ENCODE assay signal across 1 cellular context in the genomic region with DNA sequence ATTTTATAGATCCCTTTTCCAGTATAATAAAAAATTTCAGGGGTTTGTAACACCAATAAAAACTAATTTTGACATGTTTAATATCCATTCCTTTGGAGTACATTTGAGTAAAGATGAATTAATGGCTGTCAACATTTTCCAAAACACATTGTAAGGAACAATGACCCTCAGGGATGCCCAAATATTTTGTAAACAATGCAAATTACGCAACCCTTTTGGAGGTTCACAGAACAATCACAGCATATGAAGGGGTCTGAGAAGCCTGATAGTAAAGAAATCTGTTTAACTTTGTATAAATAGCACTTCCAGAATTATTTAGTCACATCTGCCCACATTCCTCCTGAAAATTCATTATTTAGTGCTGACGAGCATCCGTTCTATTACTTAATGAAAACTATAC.
TF ChIP-seq lines count a peak whose summit lies in the region.

No MANE protein-coding gene starts in this region.

TF ChIP-seq in GM23338, 12 proteins besides CTCF, POLR2A, EP300 and RAD21:
- TF ChIP-seq, protein P1, sequence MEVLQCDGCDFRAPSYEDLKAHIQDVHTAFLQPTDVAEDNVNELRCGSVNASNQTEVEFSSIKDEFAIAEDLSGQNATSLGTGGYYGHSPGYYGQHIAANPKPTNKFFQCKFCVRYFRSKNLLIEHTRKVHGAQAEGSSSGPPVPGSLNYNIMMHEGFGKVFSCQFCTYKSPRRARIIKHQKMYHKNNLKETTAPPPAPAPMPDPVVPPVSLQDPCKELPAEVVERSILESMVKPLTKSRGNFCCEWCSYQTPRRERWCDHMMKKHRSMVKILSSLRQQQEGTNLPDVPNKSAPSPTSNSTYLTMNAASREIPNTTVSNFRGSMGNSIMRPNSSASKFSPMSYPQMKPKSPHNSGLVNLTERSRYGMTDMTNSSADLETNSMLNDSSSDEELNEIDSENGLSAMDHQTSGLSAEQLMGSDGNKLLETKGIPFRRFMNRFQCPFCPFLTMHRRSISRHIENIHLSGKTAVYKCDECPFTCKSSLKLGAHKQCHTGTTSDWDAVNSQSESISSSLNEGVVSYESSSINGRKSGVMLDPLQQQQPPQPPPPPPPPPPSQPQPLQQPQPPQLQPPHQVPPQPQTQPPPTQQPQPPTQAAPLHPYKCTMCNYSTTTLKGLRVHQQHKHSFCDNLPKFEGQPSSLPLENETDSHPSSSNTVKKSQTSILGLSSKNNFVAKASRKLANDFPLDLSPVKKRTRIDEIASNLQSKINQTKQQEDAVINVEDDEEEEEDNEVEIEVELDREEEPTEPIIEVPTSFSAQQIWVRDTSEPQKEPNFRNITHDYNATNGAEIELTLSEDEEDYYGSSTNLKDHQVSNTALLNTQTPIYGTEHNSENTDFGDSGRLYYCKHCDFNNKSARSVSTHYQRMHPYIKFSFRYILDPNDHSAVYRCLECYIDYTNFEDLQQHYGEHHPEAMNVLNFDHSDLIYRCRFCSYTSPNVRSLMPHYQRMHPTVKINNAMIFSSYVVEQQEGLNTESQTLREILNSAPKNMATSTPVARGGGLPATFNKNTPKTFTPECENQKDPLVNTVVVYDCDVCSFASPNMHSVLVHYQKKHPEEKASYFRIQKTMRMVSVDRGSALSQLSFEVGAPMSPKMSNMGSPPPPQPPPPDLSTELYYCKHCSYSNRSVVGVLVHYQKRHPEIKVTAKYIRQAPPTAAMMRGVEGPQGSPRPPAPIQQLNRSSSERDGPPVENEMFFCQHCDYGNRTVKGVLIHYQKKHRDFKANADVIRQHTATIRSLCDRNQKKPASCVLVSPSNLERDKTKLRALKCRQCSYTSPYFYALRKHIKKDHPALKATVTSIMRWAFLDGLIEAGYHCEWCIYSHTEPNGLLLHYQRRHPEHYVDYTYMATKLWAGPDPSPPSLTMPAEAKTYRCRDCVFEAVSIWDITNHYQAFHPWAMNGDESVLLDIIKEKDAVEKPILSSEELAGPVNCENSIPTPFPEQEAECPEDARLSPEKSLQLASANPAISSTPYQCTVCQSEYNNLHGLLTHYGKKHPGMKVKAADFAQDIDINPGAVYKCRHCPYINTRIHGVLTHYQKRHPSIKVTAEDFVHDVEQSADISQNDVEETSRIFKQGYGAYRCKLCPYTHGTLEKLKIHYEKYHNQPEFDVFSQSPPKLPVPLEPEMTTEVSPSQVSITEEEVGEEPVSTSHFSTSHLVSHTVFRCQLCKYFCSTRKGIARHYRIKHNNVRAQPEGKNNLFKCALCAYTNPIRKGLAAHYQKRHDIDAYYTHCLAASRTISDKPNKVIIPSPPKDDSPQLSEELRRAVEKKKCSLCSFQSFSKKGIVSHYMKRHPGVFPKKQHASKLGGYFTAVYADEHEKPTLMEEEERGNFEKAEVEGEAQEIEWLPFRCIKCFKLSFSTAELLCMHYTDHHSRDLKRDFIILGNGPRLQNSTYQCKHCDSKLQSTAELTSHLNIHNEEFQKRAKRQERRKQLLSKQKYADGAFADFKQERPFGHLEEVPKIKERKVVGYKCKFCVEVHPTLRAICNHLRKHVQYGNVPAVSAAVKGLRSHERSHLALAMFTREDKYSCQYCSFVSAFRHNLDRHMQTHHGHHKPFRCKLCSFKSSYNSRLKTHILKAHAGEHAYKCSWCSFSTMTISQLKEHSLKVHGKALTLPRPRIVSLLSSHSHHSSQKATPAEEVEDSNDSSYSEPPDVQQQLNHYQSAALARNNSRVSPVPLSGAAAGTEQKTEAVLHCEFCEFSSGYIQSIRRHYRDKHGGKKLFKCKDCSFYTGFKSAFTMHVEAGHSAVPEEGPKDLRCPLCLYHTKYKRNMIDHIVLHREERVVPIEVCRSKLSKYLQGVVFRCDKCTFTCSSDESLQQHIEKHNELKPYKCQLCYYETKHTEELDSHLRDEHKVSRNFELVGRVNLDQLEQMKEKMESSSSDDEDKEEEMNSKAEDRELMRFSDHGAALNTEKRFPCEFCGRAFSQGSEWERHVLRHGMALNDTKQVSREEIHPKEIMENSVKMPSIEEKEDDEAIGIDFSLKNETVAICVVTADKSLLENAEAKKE (CRISPR knock-in tag; IDR thresholded peaks at IDR 0.05) = no peak
- no peak for TF ChIP-seq EZH2 (IDR thresholded peaks at IDR 0.05; ENCODE audit: low read depth, unreplicated experiment)
- TF ChIP-seq STAT1 (IDR thresholded peaks at IDR 0.05; ENCODE audit: unreplicated experiment) = no peak
